In genomic region chr2:10240911-10241610, GRCh38 we compare ENCODE assay signal across 2 cellular contexts.
A peak's percentile ranks its signal among the peaks of the same experiment; 100 is the strongest.
TF ChIP-seq lines count a peak whose summit lies in the region.

No MANE protein-coding gene starts in this region.

TF ChIP-seq in WTC11, 78 proteins besides CTCF, POLR2A, EP300 and RAD21 (continued from another document):
- TF ChIP-seq ZSCAN18 (CRISPR knock-in tag; IDR thresholded peaks at IDR 0.05), result no peak
- no peak for TF ChIP-seq ZNF416 (CRISPR knock-in tag; IDR thresholded peaks at IDR 0.05)
- TF ChIP-seq KAT7 (CRISPR knock-in tag; IDR thresholded peaks at IDR 0.05; ENCODE audit: borderline replicate concordance), result no peak
- TF ChIP-seq ZNF425 (CRISPR knock-in tag; conservative IDR thresholded peaks at IDR 0.05), result no peak
- no peak for TF ChIP-seq CBFB (CRISPR knock-in tag; IDR thresholded peaks at IDR 0.05; ENCODE audit: low read depth)
- no peak for TF ChIP-seq ELF4 (CRISPR knock-in tag; IDR thresholded peaks at IDR 0.05; ENCODE audit: low read depth)
- no peak for TF ChIP-seq FOXK1 (CRISPR knock-in tag; IDR thresholded peaks at IDR 0.05)

TF ChIP-seq in HepG2, 621 proteins besides CTCF, POLR2A, EP300 and RAD21 (continued from another document):
- no peak for TF ChIP-seq CSRNP2 (CRISPR knock-in tag; conservative IDR thresholded peaks at IDR 0.05; ENCODE audit: low read depth)
- no peak for TF ChIP-seq USF2 (IDR thresholded peaks at IDR 0.05; ENCODE audit: low read depth, low read length)
- no peak for TF ChIP-seq USF2 (CRISPR knock-in tag; IDR thresholded peaks at IDR 0.05; ENCODE audit: borderline replicate concordance)
- TF ChIP-seq ZNF619 (CRISPR knock-in tag; IDR thresholded peaks at IDR 0.05), result no peak
- TF ChIP-seq ZNF782 (CRISPR knock-in tag; IDR thresholded peaks at IDR 0.05; ENCODE audit: borderline replicate concordance), result no peak
- no peak for TF ChIP-seq ERF (CRISPR knock-in tag; IDR thresholded peaks at IDR 0.05)
- TF ChIP-seq GATA4 (IDR thresholded peaks at IDR 0.05; ENCODE audit: borderline replicate concordance, low read depth), result no peak
- no peak for TF ChIP-seq ZNF30 (CRISPR knock-in tag; IDR thresholded peaks at IDR 0.05)
- TF ChIP-seq ZNF766 (CRISPR knock-in tag; IDR thresholded peaks at IDR 0.05; ENCODE audit: borderline replicate concordance), result no peak
- TF ChIP-seq HNRNPL (IDR thresholded peaks at IDR 0.05; ENCODE audit: low read depth, low read length), result 0 out of 2 replicates have a peak, but pooled peaks have one; percentile 49
- TF ChIP-seq NFIB (CRISPR knock-in tag; IDR thresholded peaks at IDR 0.05; ENCODE audit: borderline replicate concordance), result 0 out of 2 replicates have a peak, but pooled peaks have one; percentile 22
